8 cellular contexts compared by ENCODE assay signal in the genomic region with DNA sequence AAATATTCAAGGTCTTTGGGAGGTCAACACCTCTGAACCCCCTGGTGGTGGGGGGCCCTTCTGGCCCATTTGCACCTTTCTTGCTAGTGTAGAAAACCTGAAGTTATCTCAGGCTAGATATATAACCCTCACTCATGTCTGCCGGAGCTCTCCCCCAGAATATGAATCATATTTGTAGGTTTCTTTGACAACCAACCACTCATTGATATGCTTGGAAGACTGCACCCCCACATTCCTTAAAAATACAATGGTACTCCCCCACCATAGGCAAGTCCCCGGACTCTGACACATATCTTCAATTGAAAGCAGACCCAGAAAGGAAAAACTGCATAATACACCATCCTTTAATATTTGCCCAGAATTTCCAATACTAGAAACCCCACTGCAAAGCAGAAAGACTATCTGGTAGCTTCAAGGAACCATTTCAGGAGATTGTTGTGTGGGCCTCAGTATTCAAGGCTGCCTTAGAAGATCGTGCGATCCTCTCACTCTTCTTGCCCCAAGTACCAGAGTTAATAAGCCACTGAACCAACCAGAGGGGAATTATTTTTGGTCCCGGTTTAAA. TPM values are rescaled to one million over a fixed set of nuclear protein-coding genes. Genes with fewer than 3 reads are reported as not detected.
DNase-seq lines count a peak whose midpoint lies in the region; ATAC-seq and TF ChIP-seq lines count a peak whose summit lies in the region.

No MANE protein-coding gene starts in this region.

- ATAC-seq in GM18873 (IDR thresholded peaks at IDR 0.05; ENCODE audit: low FRiP score, unreplicated experiment) (peak; percentile 11), HG02970 (IDR thresholded peaks at IDR 0.05; ENCODE audit: low FRiP score, unreplicated experiment) (peak; percentile 14)

- no peak for TF ChIP-seq CTCF in fibroblast of the aortic adventitia (IDR thresholded peaks at IDR 0.05; ENCODE audit: insufficient read depth, low read length)

- peak overlapping the region; percentile 60 for H3K4me3 ChIP-seq in fibroblast of the aortic adventitia (ENCODE audit: low read depth, low read length)

- DNase-seq in activated CD4-positive, alpha-beta T cell treated with anti-CD3 and anti-CD28 coated beads for 48 hours, result peak; percentile 16
- DNase-seq in fibroblast of the aortic adventitia (ENCODE audit: low read depth), result no peak
- DNase-seq in putamen (ENCODE audit: low spot score), result peak; percentile 68
- no peak for DNase-seq in DMS114 treated with DMSO at 0.1 percent for 48 hours (lab: John Stamatoyannopoulos, UW; ENCODE audit: unreplicated experiment)
- no peak for DNase-seq in GF-D8 (lab: John Stamatoyannopoulos, UW)
- DNase-seq in NCI-H2171 treated with DMSO at 0.1 percent for 48 hours (lab: John Stamatoyannopoulos, UW), result no peak

RNA-seq across cellular contexts. Expression of a gene that starts 1.0 kb away (rescaled TPM):
- total RNA-seq in fibroblast of the aortic adventitia (ENCODE audit: low replicate concordance), result 19.8 and 49.1 TPM in 2 replicates

RNA-seq across cellular contexts. Expression of a gene that starts 3.4 kb away (rescaled TPM):
- total RNA-seq in fibroblast of the aortic adventitia (ENCODE audit: low replicate concordance), result 0.25 and 4.4 TPM in 2 replicates

RNA-seq across cellular contexts. Expression of a gene that starts 41.3 kb away (rescaled TPM):
- 6.5 and 36.3 TPM in 2 replicates for total RNA-seq in fibroblast of the aortic adventitia (ENCODE audit: low replicate concordance)

Comparison
In these comparisons a context has a peak if more than half of its experiments do, and no peak if none do; other contexts are left out.
1. DNase-seq: peak in activated CD4-positive, alpha-beta T cell treated with anti-CD3 and anti-CD28 coated beads for 48 hours (single experiment) and putamen (single experiment); none in fibroblast of the aortic adventitia (single experiment), DMS114 treated with DMSO at 0.1 percent for 48 hours (single experiment), GF-D8 (single experiment) and NCI-H2171 treated with DMSO at 0.1 percent for 48 hours (single experiment).